In genomic region chr7:64945776-64946175, GRCh38 we compare ENCODE assay signal across 17 cellular contexts.
"Had no signal": no experiment of that assay in that cellular context is flagged by ENCODE, and none has a peak within 500 bp of the region (broad histone marks: within the 10 kb centered on the region; RNA-seq: fewer than 3 reads in every experiment).

No MANE protein-coding gene starts in this region.

- ATAC-seq: naive thymus-derived CD8-positive, alpha-beta T cell; sciatic nerve; stimulated activated naive B cell treated with anti-CD40 and anti-IgM and Interleukin-4, amounts not matched to agents 10 μg/mL and 1 μg/mL and 100 μg/mL, for 72 hours had no signal

- H3K36me3 ChIP-seq: colonic mucosa, spleen, stomach, thoracic aorta, transverse colon had no signal

- H3K9me3 ChIP-seq: colonic mucosa, stomach, thoracic aorta, transverse colon had no signal

- H3K4me3 ChIP-seq: colonic mucosa, spleen, stomach, thoracic aorta, transverse colon had no signal

- DNase-seq: colonic mucosa; dermis blood vessel endothelial cell; foreskin melanocyte; head of caudate nucleus; hippocampal formation; mesendoderm; naive thymus-derived CD8-positive, alpha-beta T cell; posterior cingulate gyrus; spleen; stimulated activated CD4-positive, alpha-beta T cell treated with anti-CD3 and anti-CD28 coated beads, Interleukin-15, amount 100 ng/mL, for 24 hours; stimulated activated CD4-positive, alpha-beta T cell treated with anti-CD3 and anti-CD28 coated beads, Interleukin-1b, Interleukin-23, amount 100 ng/mL, for 48 hours; stimulated activated CD4-positive, alpha-beta T cell treated with anti-CD3 and anti-CD28 coated beads, Interleukin-4, amount 100 ng/mL, for 24 hours; stimulated activated naive B cell treated with anti-CD40 and anti-IgM and Interleukin-4, amounts not matched to agents 10 μg/mL and 1 μg/mL and 100 μg/mL, for 72 hours; stomach; transverse colon had no signal

- H3K27ac ChIP-seq: colonic mucosa, spleen, stomach, thoracic aorta, transverse colon had no signal
